17 cellular contexts compared by ENCODE assay signal in genomic region chr9:138123086-138123485, GRCh38.
DNase-seq lines count a peak whose midpoint lies in the region; ATAC-seq lines count a peak whose summit lies in the region.
"Had no signal": no experiment of that assay in that cellular context is flagged by ENCODE, and none has a peak within 500 bp of the region (broad histone marks: within the 10 kb centered on the region; RNA-seq: fewer than 3 reads in every experiment).

No MANE protein-coding gene starts in this region.

- H3K9me3 ChIP-seq in iPS-18c (ENCODE audit: control insufficient read depth, insufficient read depth, low read length) (peaks cover 32% of the 10 kb centered on the region), neuronal stem cell (replicated peaks in 1 of 2; ENCODE audit: control insufficient read depth in 2 of 2, insufficient read depth in 1 of 2, low read depth in 1 of 2, low read length in 2 of 2) (peaks cover 0 to 37% of the 10 kb centered on the region in 2 donors)
- no peaks in the 10 kb centered on the region for H3K9me3 ChIP-seq in CD8-positive, alpha-beta memory T cell (ENCODE audit: low read length)

- ATAC-seq in stimulated activated naive CD8-positive, alpha-beta T cell treated with anti-CD3 and anti-CD28 coated beads, Interleukin-15, amount 100 ng/mL, for 72 hours, result no peak
- ATAC-seq: GM23338, HepG2 had no signal

- no peaks in the 10 kb centered on the region for H3K36me3 ChIP-seq in neuronal stem cell (replicated peaks in 1 of 2; ENCODE audit: control insufficient read depth in 2 of 2, insufficient read depth in 2 of 2, low read length in 2 of 2)
- H3K36me3 ChIP-seq in CD8-positive, alpha-beta memory T cell (ENCODE audit: insufficient read depth, low read length), result no peaks in the 10 kb centered on the region
- H3K36me3 ChIP-seq: BE2C had no signal

- H3K4ac ChIP-seq in neuronal stem cell (ENCODE audit: low read length), result no peak overlapping the region

- H3K18ac ChIP-seq in neuronal stem cell (ENCODE audit: low read length), result no peak overlapping the region

- H2BK5ac ChIP-seq in neuronal stem cell (ENCODE audit: low read length), result no peak overlapping the region

- peaks cover 3% of the 10 kb centered on the region for H3K27me3 Mint-ChIP-seq in IgD-negative memory B cell
- peaks cover 7% of the 10 kb centered on the region for H3K27me3 Mint-ChIP-seq in stimulated activated naive CD8-positive, alpha-beta T cell treated with anti-CD3 and anti-CD28 coated beads, Interleukin-15, amount 100 ng/mL, for 72 hours
- H3K27me3 Mint-ChIP-seq in CD8-positive, alpha-beta memory T cell, result peaks cover 2 to 3% of the 10 kb centered on the region in 2 donors
- H3K27me3 Mint-ChIP-seq in immature natural killer cell (ENCODE audit: low read depth in 3 of 3), result peaks cover 2 to 9% (median 4%) of the 10 kb centered on the region in 3 donors
- H3K27me3 Mint-ChIP-seq: CD4-positive, alpha-beta T cell had no signal

- no peak overlapping the region for H2AFZ ChIP-seq in neuronal stem cell (ENCODE audit: low read length)
- H2AFZ ChIP-seq: GM23338 had no signal

- no peak overlapping the region for H2BK15ac ChIP-seq in neuronal stem cell (ENCODE audit: low read length)

- no peak overlapping the region for H3K27ac ChIP-seq in neuronal stem cell (replicated peaks; ENCODE audit: low read length)
- no peak overlapping the region for H3K27ac ChIP-seq in CD8-positive, alpha-beta memory T cell (ENCODE audit: low read depth, low read length)
- H3K27ac ChIP-seq: C4-2B had no signal

- peaks cover 2% of the 10 kb centered on the region for H3K79me1 ChIP-seq in neuronal stem cell (ENCODE audit: low read depth, low read length)

- H4K8ac ChIP-seq in neuronal stem cell (ENCODE audit: low read depth, low read length), result no peak overlapping the region

- no peak overlapping the region for H4K91ac ChIP-seq in neuronal stem cell (ENCODE audit: low read depth, low read length, poor library complexity)

- H3K4me3 ChIP-seq in iPS-18c (ENCODE audit: insufficient read depth, low read depth, low read length) (peak overlapping the region; percentile 24; the same call in 1 of the 2 replicates), neuronal stem cell (ENCODE audit: low read length in 2 of 2) (no peak overlapping the region)
- no peak overlapping the region for H3K4me3 ChIP-seq in CD8-positive, alpha-beta memory T cell (ENCODE audit: low read length)
- H3K4me3 ChIP-seq: GM23338 had no signal

- H3K9ac ChIP-seq in neuronal stem cell (ENCODE audit: low read depth, low read length, poor library complexity), result peak overlapping the region; percentile 39

- no peak overlapping the region for H3K4me2 ChIP-seq in neuronal stem cell (ENCODE audit: insufficient read depth, low read length, poor library complexity, severe bottlenecking)
- H3K4me2 ChIP-seq: GM23338 had no signal

- CTCF ChIA-PET in CD8-positive, alpha-beta memory T cell (lab: Charles Lee), result no interaction called here

- DNase-seq in neuronal stem cell (ENCODE audit: low spot score) (no peak), immature natural killer cell (no peak)
- DNase-seq in stimulated activated naive CD8-positive, alpha-beta T cell treated with anti-CD3 and anti-CD28 coated beads, Interleukin-15, amount 100 ng/mL, for 72 hours, result no peak
- no peak for DNase-seq in CD8-positive, alpha-beta memory T cell
- DNase-seq: ACHN; BE2C; CD4-positive, alpha-beta T cell; DMS153; DMS79; GDM1; HCEC 1CT; HFFc6 had no signal

- H2BK12ac ChIP-seq in neuronal stem cell (ENCODE audit: low read length), result no peak overlapping the region

- POLR2A ChIA-PET in CD8-positive, alpha-beta memory T cell (lab: Charles Lee), result no interaction called here

- H3K27ac Mint-ChIP-seq in IgD-negative memory B cell (peak overlapping the region in 2 of 3 donors; percentile 34 to 96), immature natural killer cell (no peak overlapping the region)
- peak overlapping the region in 1 of 2 donors; percentile 18 for H3K27ac Mint-ChIP-seq in stimulated activated naive CD8-positive, alpha-beta T cell treated with anti-CD3 and anti-CD28 coated beads, Interleukin-15, amount 100 ng/mL, for 72 hours
- no peak overlapping the region for H3K27ac Mint-ChIP-seq in CD8-positive, alpha-beta memory T cell
- H3K27ac Mint-ChIP-seq: CD4-positive, alpha-beta T cell; GM23338; HFFc6 had no signal

- H3K4me3 Mint-ChIP-seq in IgD-negative memory B cell, result no peak overlapping the region
- H3K4me3 Mint-ChIP-seq in stimulated activated naive CD8-positive, alpha-beta T cell treated with anti-CD3 and anti-CD28 coated beads, Interleukin-15, amount 100 ng/mL, for 72 hours, result no peak overlapping the region
- H3K4me3 Mint-ChIP-seq in CD8-positive, alpha-beta memory T cell, result no peak overlapping the region
- no peak overlapping the region for H3K4me3 Mint-ChIP-seq in immature natural killer cell
- H3K4me3 Mint-ChIP-seq: CD4-positive, alpha-beta T cell; GM23338; HFFc6 had no signal

- H3K4me1 Mint-ChIP-seq in IgD-negative memory B cell (no peaks in the 10 kb centered on the region), immature natural killer cell (no peaks in the 10 kb centered on the region)
- H3K4me1 Mint-ChIP-seq in stimulated activated naive CD8-positive, alpha-beta T cell treated with anti-CD3 and anti-CD28 coated beads, Interleukin-15, amount 100 ng/mL, for 72 hours, result no peaks in the 10 kb centered on the region
- no peaks in the 10 kb centered on the region for H3K4me1 Mint-ChIP-seq in CD8-positive, alpha-beta memory T cell
- H3K4me1 Mint-ChIP-seq: GM23338 had no signal

- no peaks in the 10 kb centered on the region for H3K4me1 ChIP-seq in neuronal stem cell (ENCODE audit: control insufficient read depth in 2 of 2, insufficient read depth in 1 of 2, low read depth in 1 of 2, low read length in 2 of 2)
- no peaks in the 10 kb centered on the region for H3K4me1 ChIP-seq in CD8-positive, alpha-beta memory T cell (ENCODE audit: insufficient read depth, low read length)
- H3K4me1 ChIP-seq: BE2C had no signal

- H3K27me3 ChIP-seq in neuronal stem cell (ENCODE audit: control insufficient read depth in 3 of 3, insufficient read depth in 3 of 3, low read depth in 1 of 3, low read length in 3 of 3), result no peaks in the 10 kb centered on the region
- no peaks in the 10 kb centered on the region for H3K27me3 ChIP-seq in CD8-positive, alpha-beta memory T cell (ENCODE audit: insufficient read depth, low read length, poor library complexity, severe bottlenecking)
- H3K27me3 ChIP-seq: BE2C had no signal

- no peak overlapping the region for H2AK5ac ChIP-seq in neuronal stem cell (ENCODE audit: low read depth, low read length)

- WGBS in neuronal stem cell (ENCODE audit: extremely low coverage in 2 of 2, insufficient read length in 2 of 2, insufficient replicate concordance in 1 of 2), 2 donors, result no CpG with 5 or more reads among the region's 7 CpGs

- H3K36me3 Mint-ChIP-seq in IgD-negative memory B cell, result no peaks in the 10 kb centered on the region
- no peaks in the 10 kb centered on the region for H3K36me3 Mint-ChIP-seq in CD8-positive, alpha-beta memory T cell
- no peaks in the 10 kb centered on the region for H3K36me3 Mint-ChIP-seq in immature natural killer cell

- H3K14ac ChIP-seq in neuronal stem cell (ENCODE audit: low read length), result no peak overlapping the region

- H3K9me3 Mint-ChIP-seq in IgD-negative memory B cell, result no peaks in the 10 kb centered on the region
- peaks cover 0 to 4% of the 10 kb centered on the region in 2 donors for H3K9me3 Mint-ChIP-seq in stimulated activated naive CD8-positive, alpha-beta T cell treated with anti-CD3 and anti-CD28 coated beads, Interleukin-15, amount 100 ng/mL, for 72 hours
- H3K9me3 Mint-ChIP-seq in CD8-positive, alpha-beta memory T cell, result peaks cover 0 to 6% (median 0%) of the 10 kb centered on the region in 5 donors
- H3K9me3 Mint-ChIP-seq in immature natural killer cell, result peaks cover 0 to 3% (median 0%) of the 10 kb centered on the region in 6 donors
- H3K9me3 Mint-ChIP-seq: CD4-positive, alpha-beta T cell had no signal

- H2BK120ac ChIP-seq in neuronal stem cell (ENCODE audit: low read depth, low read length), result no peak overlapping the region

- peak overlapping the region; percentile 11 for H3K23ac ChIP-seq in neuronal stem cell (ENCODE audit: low read depth, low read length, poor library complexity)

Comparison
In these comparisons a context has a peak if more than half of its experiments do, and no peak if none do; other contexts are left out.
1. H3K27ac Mint-ChIP-seq: peak in IgD-negative memory B cell (2 of 3); none in CD8-positive, alpha-beta memory T cell (0 of 8) and immature natural killer cell (0 of 6).